ENCODE assay signal across 9 cellular contexts in the genomic region with DNA sequence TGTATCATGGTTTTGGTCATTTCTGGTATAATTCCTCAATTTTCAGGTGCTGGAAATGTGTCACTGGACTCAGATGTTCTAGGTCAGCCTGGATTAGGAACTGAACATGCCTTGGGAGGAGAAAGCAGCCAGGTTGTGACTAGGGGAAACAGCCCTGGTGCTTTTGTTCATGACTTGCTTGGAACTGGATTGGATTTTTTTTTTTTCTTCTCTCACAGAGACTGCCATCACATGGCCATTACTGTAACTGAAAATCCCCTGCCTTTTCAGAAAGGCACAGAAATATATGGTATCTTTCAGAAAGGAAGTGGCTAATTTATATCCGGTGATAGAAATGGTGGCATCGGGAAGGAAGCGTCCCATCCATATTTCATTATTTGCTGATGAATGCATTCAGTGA. TPM values are rescaled to one million over a fixed set of nuclear protein-coding genes. Genes with fewer than 3 reads are reported as not detected.
A peak's percentile ranks its signal among the peaks of the same experiment; 100 is the strongest.
DNase-seq lines count a peak whose midpoint lies in the region; ATAC-seq and TF ChIP-seq lines count a peak whose summit lies in the region.
"Had no signal": no experiment of that assay in that cellular context is flagged by ENCODE, and none has a peak within 500 bp of the region (broad histone marks: within the 10 kb centered on the region; RNA-seq: fewer than 3 reads in every experiment).

No MANE protein-coding gene starts in this region.

- no peaks in the 10 kb centered on the region for H3K27me3 ChIP-seq in CD4-positive, alpha-beta memory T cell (ENCODE audit: insufficient read depth, low read length)
- no peaks in the 10 kb centered on the region for H3K27me3 ChIP-seq in osteoblast (ENCODE audit: insufficient read depth, low read length)
- no peaks in the 10 kb centered on the region for H3K27me3 ChIP-seq in ovary

- H3K4me2 ChIP-seq in osteoblast (ENCODE audit: insufficient read depth, low read length): peak overlapping the region; percentile 77

- TF ChIP-seq CTCF in coronary artery (IDR thresholded peaks at IDR 0.05): no peak
- TF ChIP-seq CTCF in osteoblast (IDR thresholded peaks at IDR 0.05; ENCODE audit: extremely low read depth, low read depth, low read length): peak; percentile 59
- peak in 1 of 3 donors; percentile 15 for TF ChIP-seq CTCF in ovary (IDR thresholded peaks at IDR 0.05)

- peak overlapping the region in 1 of 2 donors; percentile 3 for H3K4me3 ChIP-seq in CD4-positive, alpha-beta memory T cell (ENCODE audit: low read length in 2 of 2)
- peak overlapping the region; percentile 39 for H3K4me3 ChIP-seq in coronary artery
- H3K4me3 ChIP-seq in osteoblast (ENCODE audit: insufficient read depth, low read length): peak overlapping the region; percentile 34
- H3K4me3 ChIP-seq in ovary: no peak overlapping the region

- ATAC-seq in GM19463 (IDR thresholded peaks at IDR 0.05; ENCODE audit: unreplicated experiment): peak; percentile 53

- POLR2A ChIA-PET in CD4-positive, alpha-beta memory T cell (lab: Charles Lee; ENCODE audit: partially characterized antibody): interaction anchor here (0.6 to 1.4 kb wide), 3 partner anchors 9 to 12 kb away, joined by 3 to 5 read pairs (median 3); no protein-coding TSS in a partner anchor

- H2AFZ ChIP-seq in osteoblast (ENCODE audit: low read length): no peak overlapping the region

- no peak for TF ChIP-seq EP300 in ovary (IDR thresholded peaks at IDR 0.05)

- no peak overlapping the region for H3K27ac ChIP-seq in CD4-positive, alpha-beta memory T cell (ENCODE audit: low read depth, low read length)
- H3K27ac ChIP-seq in coronary artery: peak overlapping the region; percentile 17 to 71
- peak overlapping the region; percentile 97 for H3K27ac ChIP-seq in osteoblast (ENCODE audit: low read depth, low read length)
- peak overlapping the region in 1 of 2 donors; percentile 42 for H3K27ac ChIP-seq in ovary

- intact Hi-C loops in CD4-positive, alpha-beta memory T cell (cut with micrococcal nuclease): loop anchor here (1.0 to 10.0 kb wide), 2 partner anchors 35 to 1469 kb away; partner anchors contain the start of genes RCHY1, SEPTIN11 and THAP6
- intact Hi-C loops in ovary (cut with DNase I): no loop called here

- CTCF ChIA-PET in CD4-positive, alpha-beta memory T cell (lab: Charles Lee; ENCODE audit: partially characterized antibody): interaction anchor here (1.5 kb wide), 2 partner anchors 13 to 48 kb away, joined by 3 to 8 read pairs; no protein-coding TSS in a partner anchor

- H4K20me1 ChIP-seq in osteoblast (ENCODE audit: insufficient read depth, low read length): no peaks in the 10 kb centered on the region

- no peaks in the 10 kb centered on the region for H3K9me3 ChIP-seq in CD4-positive, alpha-beta memory T cell (ENCODE audit: control insufficient read depth in 1 of 2, low read length in 2 of 2)
- no peaks in the 10 kb centered on the region for H3K9me3 ChIP-seq in osteoblast (ENCODE audit: low read depth, low read length)
- no peaks in the 10 kb centered on the region for H3K9me3 ChIP-seq in ovary

- peaks cover 61 to 95% (median 78%) of the 10 kb centered on the region in 4 donors for H3K4me1 Mint-ChIP-seq in CD4-positive, alpha-beta memory T cell

- peak overlapping the region; percentile 48 to 93 (median 80) for H3K27ac Mint-ChIP-seq in CD4-positive, alpha-beta memory T cell

- no peak for TF ChIP-seq POLR2A in ovary (IDR thresholded peaks at IDR 0.05)

- WGBS in ovary, 3 donors: 37 to 58% (median 47%) methylated on average over 3 of the region's 3 CpGs

- H3K36me3 ChIP-seq in CD4-positive, alpha-beta memory T cell (ENCODE audit: insufficient read depth, low read length): no peaks in the 10 kb centered on the region
- no peaks in the 10 kb centered on the region for H3K36me3 ChIP-seq in osteoblast (ENCODE audit: insufficient read depth, low read length)
- no peaks in the 10 kb centered on the region for H3K36me3 ChIP-seq in ovary

- peaks cover 76% of the 10 kb centered on the region for H3K79me2 ChIP-seq in osteoblast (ENCODE audit: insufficient read depth, low read length)

- H3K9me3 Mint-ChIP-seq in CD4-positive, alpha-beta memory T cell: peaks cover 0 to 2% (median 0%) of the 10 kb centered on the region in 8 donors
- H3K9me3 Mint-ChIP-seq: naive B cell had no signal

- peak in 4 of 5 donors; percentile 36 to 56 (median 45) for DNase-seq in CD4-positive, alpha-beta memory T cell
- DNase-seq in Kasumi-1 (lab: John Stamatoyannopoulos, UW): peak; percentile 14 to 36
- no peak for DNase-seq in coronary artery (ENCODE audit: low spot score)
- no peak for DNase-seq in osteoblast (ENCODE audit: insufficient read length, low spot score, missing footprints)
- DNase-seq in stimulated activated CD4-positive, alpha-beta T cell treated with anti-CD3 and anti-CD28 coated beads, Interleukin-2, amount 100 ng/mL, for 48 hours: no peak
- no peak for DNase-seq in RPMI8226
- DNase-seq in ovary: no peak
- DNase-seq: naive B cell had no signal

- H3K4me3 Mint-ChIP-seq in CD4-positive, alpha-beta memory T cell: peak overlapping the region in 7 of 8 donors; percentile 34 to 85 (median 68)
- H3K4me3 Mint-ChIP-seq: naive B cell had no signal

- H3K27me3 Mint-ChIP-seq in CD4-positive, alpha-beta memory T cell: no peaks in the 10 kb centered on the region
- H3K27me3 Mint-ChIP-seq: naive B cell had no signal

- H3K4me1 ChIP-seq in CD4-positive, alpha-beta memory T cell (ENCODE audit: insufficient read depth, low read length): peaks cover 76% of the 10 kb centered on the region
- H3K4me1 ChIP-seq in osteoblast (ENCODE audit: insufficient read depth, low read length): peaks cover 87% of the 10 kb centered on the region
- H3K4me1 ChIP-seq in ovary (ENCODE audit: insufficient read depth): peaks cover 19% of the 10 kb centered on the region

- H3K36me3 Mint-ChIP-seq in CD4-positive, alpha-beta memory T cell: peaks cover 0 to 2% of the 10 kb centered on the region in 2 donors

RNA-seq across cellular contexts. Expression of gene SEPTIN11, which starts 34.6 kb away (rescaled TPM):
- total RNA-seq in CD4-positive, alpha-beta memory T cell: 10 to 100 TPM; 25.2 to 30.2 TPM
- 10 to 100 TPM; 21.9 to 31.3 TPM for polyA plus RNA-seq in CD4-positive, alpha-beta memory T cell
- total RNA-seq in osteoblast (456 and 473 TPM in 2 replicates), ovary (10 to 100 TPM; 29.9 to 86.0 (median 54.1) TPM)
- 10 to 100 TPM; 24.3 to 43.6 TPM for polyA plus RNA-seq in ovary

Comparison
In these comparisons a context has a peak if more than half of its experiments do, and no peak if none do; other contexts are left out.
1. DNase-seq: peak in CD4-positive, alpha-beta memory T cell (4 of 5) and Kasumi-1 (2 of 2); none in coronary artery (single experiment), osteoblast (single experiment), stimulated activated CD4-positive, alpha-beta T cell treated with anti-CD3 and anti-CD28 coated beads, Interleukin-2, amount 100 ng/mL, for 48 hours (0 of 2), RPMI8226 (single experiment) and ovary (0 of 5).